Comparison of ENCODE assay signal across 8 cellular contexts in genomic region chr17:42275527-42276358, GRCh38. TPM values are rescaled to one million over a fixed set of nuclear protein-coding genes. Genes with fewer than 3 reads are reported as not detected.
DNase-seq lines count a peak whose midpoint lies in the region; ATAC-seq, FAIRE-seq and TF ChIP-seq lines count a peak whose summit lies in the region.

No MANE protein-coding gene starts in this region.

- BruUV-seq in Caco-2 (replicated peaks; lab: Mats Ljungman, UMichigan): no TSS peak

- peak overlapping the region; percentile 77 for H2AFZ ChIP-seq in trophoblast cell (ENCODE audit: insufficient read depth, low read length, poor library complexity)

- H3K4me1 ChIP-seq in Caco-2 (peaks cover 11% of the 10 kb centered on the region; the same call in 1 of the 2 replicates), trophoblast cell (ENCODE audit: control insufficient read depth in 1 of 2, insufficient read depth in 2 of 2, low read length in 2 of 2) (peaks cover 0 to 6% of the 10 kb centered on the region in 2 experiments)

- DNase-seq in Caco-2: no peak
- DNase-seq in NCI-H146 (lab: John Stamatoyannopoulos, UW): peak; percentile 30
- peak; percentile 63 to 64 for DNase-seq in activated T-cell treated with anti-CD3 and anti-CD28 coated beads, Interleukin-2, amount 50 U/mL, for 48 hours
- DNase-seq in glomerular visceral epithelial cell (ENCODE audit: extremely low spot score): peak; percentile 20
- peak; percentile 44 to 75 for DNase-seq in trophoblast cell
- DNase-seq in MV-4-11 (lab: John Stamatoyannopoulos, UW): no peak
- DNase-seq in H54 (ENCODE audit: insufficient read length, low spot score): no peak

- H3K4me1 Mint-ChIP-seq in Caco-2 (ENCODE audit: low read depth, unreplicated experiment): peaks cover 27% of the 10 kb centered on the region

- POLR2A ChIA-PET in Caco-2 (lab: Charles Lee): interaction anchor here (0.5 kb wide), 2 partner anchors 122 to 388 kb away, joined by 4 to 6 read pairs; no protein-coding TSS in a partner anchor

- no peak for TF ChIP-seq POLR2A in H54 (IDR thresholded peaks at IDR 0.05; ENCODE audit: low read depth, low read length)

- no peak overlapping the region for H2BK12ac ChIP-seq in trophoblast cell (ENCODE audit: low read length)

- peak overlapping the region; percentile 78 for H3K4me3 Mint-ChIP-seq in Caco-2 (ENCODE audit: unreplicated experiment)

- no peaks in the 10 kb centered on the region for H3K27me3 ChIP-seq in Caco-2 (replicated peaks; ENCODE audit: control insufficient read depth, insufficient read depth, low read length)
- no peaks in the 10 kb centered on the region for H3K27me3 ChIP-seq in trophoblast cell (ENCODE audit: insufficient read depth, low read length)

- no peak for TF ChIP-seq CTCF in Caco-2 (IDR thresholded peaks at IDR 0.05; ENCODE audit: insufficient read depth in 1 of 2, low read depth in 1 of 2, low read length in 1 of 2, severe bottlenecking in 1 of 2, unreplicated experiment in 1 of 2)

- peak overlapping the region; percentile 88 for H3K18ac ChIP-seq in trophoblast cell (ENCODE audit: low read length)

- H3K36me3 ChIP-seq in Caco-2 (ENCODE audit: control insufficient read depth, insufficient read depth, low read length) (no peaks in the 10 kb centered on the region), trophoblast cell (ENCODE audit: control insufficient read depth in 1 of 2, insufficient read depth in 2 of 2, low read length in 2 of 2) (no peaks in the 10 kb centered on the region)

- H3K36me3 Mint-ChIP-seq in Caco-2 (ENCODE audit: insufficient read depth, unreplicated experiment): no peaks in the 10 kb centered on the region

- peak overlapping the region; percentile 40 for H3K27ac ChIP-seq in trophoblast cell (ENCODE audit: low read depth, low read length)

- H2BK120ac ChIP-seq in trophoblast cell (ENCODE audit: insufficient read depth, low read length, poor library complexity): peak overlapping the region; percentile 14

- CTCF ChIA-PET in Caco-2 (lab: Charles Lee): no interaction called here

- ATAC-seq in GM21619 (IDR thresholded peaks at IDR 0.05; ENCODE audit: unreplicated experiment): peak; percentile 30

- H2BK5ac ChIP-seq in trophoblast cell (ENCODE audit: low read depth, low read length, poor library complexity): peak overlapping the region; percentile 44

- H4K8ac ChIP-seq in trophoblast cell (ENCODE audit: low read depth, low read length): peak overlapping the region; percentile 81

- no peak overlapping the region for H2AK5ac ChIP-seq in trophoblast cell (ENCODE audit: low read length)

- H4K12ac ChIP-seq in trophoblast cell (ENCODE audit: low read depth, low read length): peak overlapping the region; percentile 80

- no CpG with 5 or more reads among the region's 82 CpGs for WGBS in trophoblast cell (ENCODE audit: extremely low coverage, insufficient coverage, insufficient read length)

- peak overlapping the region; percentile 29 for H3K4ac ChIP-seq in trophoblast cell (ENCODE audit: low read depth, low read length)

- no peaks in the 10 kb centered on the region for H3K27me3 Mint-ChIP-seq in Caco-2 (ENCODE audit: insufficient read depth, unreplicated experiment)

- H3K9me3 ChIP-seq in Caco-2: no peaks in the 10 kb centered on the region
- H3K9me3 ChIP-seq in trophoblast cell (ENCODE audit: insufficient read depth, low read depth, low read length): no peaks in the 10 kb centered on the region

- H3K9me3 Mint-ChIP-seq in Caco-2 (ENCODE audit: unreplicated experiment): no peaks in the 10 kb centered on the region

- H3K79me2 ChIP-seq in trophoblast cell (ENCODE audit: control insufficient read depth, insufficient read depth, low read length, poor library complexity): peaks cover 6% of the 10 kb centered on the region

- H3K4me2 ChIP-seq in trophoblast cell (ENCODE audit: low read length): peak overlapping the region; percentile 88

- peaks cover 12% of the 10 kb centered on the region for H3K79me1 ChIP-seq in trophoblast cell (ENCODE audit: low read length)

- intact Hi-C loops in Caco-2 (cut with micrococcal nuclease; ENCODE audit: unreplicated experiment): no loop called here

- H3K4me3 ChIP-seq in Caco-2 (ENCODE audit: low read depth, low read length) (peak overlapping the region; percentile 75), trophoblast cell (ENCODE audit: low read depth, low read length) (peak overlapping the region; percentile 98)

- FAIRE-seq in H54 (lab: Jason Lieb, UNC): no peak

- peak overlapping the region; percentile 84 for H4K91ac ChIP-seq in trophoblast cell (ENCODE audit: low read depth, low read length)

- peak overlapping the region; percentile 30 for H3K27ac Mint-ChIP-seq in Caco-2 (ENCODE audit: unreplicated experiment)

- peak overlapping the region; percentile 84 for H3K9ac ChIP-seq in trophoblast cell (ENCODE audit: low read length)

- peak overlapping the region; percentile 87 for H3K14ac ChIP-seq in trophoblast cell (ENCODE audit: low read length)

- H3K23ac ChIP-seq in trophoblast cell (ENCODE audit: low read length): no peak overlapping the region

RNA-seq across cellular contexts. Expression of gene STAT5B, which starts 0.4 kb away (rescaled TPM):
- total RNA-seq in Caco-2 (2022): 41.4 and 46.9 TPM in 2 replicates
- 16.0 and 18.3 TPM in 2 replicates for polyA plus RNA-seq in trophoblast cell (2013)

RNA-seq across cellular contexts. Expression of gene STAT5A, which starts 12.6 kb away (rescaled TPM):
- 2.4 and 3.2 TPM in 2 replicates for total RNA-seq in Caco-2 (2022)
- 0.60 and 0.82 TPM in 2 replicates for polyA plus RNA-seq in trophoblast cell (2013)

Comparison
In these comparisons a context has a peak if more than half of its experiments do, and no peak if none do; other contexts are left out.
1. DNase-seq: peak in NCI-H146 (single experiment), activated T-cell treated with anti-CD3 and anti-CD28 coated beads, Interleukin-2, amount 50 U/mL, for 48 hours (2 of 2), glomerular visceral epithelial cell (single experiment) and trophoblast cell (2 of 2); none in Caco-2 (0 of 2), MV-4-11 (single experiment) and H54 (single experiment).